In the genomic region with DNA sequence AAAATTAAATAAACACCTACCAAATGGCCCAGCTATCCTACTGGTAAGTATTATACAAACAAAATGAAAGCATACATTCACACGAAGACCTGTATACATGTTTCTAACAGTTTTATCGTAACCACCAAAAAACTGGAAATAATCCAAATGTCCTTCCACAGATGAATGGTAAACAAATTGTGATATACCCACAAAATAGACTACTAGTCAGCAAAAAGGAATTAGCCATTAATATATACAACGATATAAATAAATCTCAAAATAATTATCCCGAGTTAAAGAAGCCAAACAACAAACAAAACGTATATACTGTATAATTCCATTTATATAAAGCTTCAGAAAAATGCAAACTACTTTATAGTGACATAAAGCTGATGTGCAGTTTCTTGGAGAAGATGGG, we compare ENCODE assay signal across 7 cellular contexts.
"Had no signal": no experiment of that assay in that cellular context is flagged by ENCODE, and none has a peak within 500 bp of the region (broad histone marks: within the 10 kb centered on the region; RNA-seq: fewer than 3 reads in every experiment).

No MANE protein-coding gene starts in this region.

- H3K4me2 ChIP-seq: KMS-11 had no signal

- H3K9ac ChIP-seq: KMS-11 had no signal

- H3K27ac ChIP-seq: HL-60, KMS-11 had no signal

- DNase-seq: Karpas-422, Kasumi-1, KBM-7, KG1 had no signal

- FAIRE-seq: HTR-8/SVneo had no signal
